Comparison of ENCODE assay signal across 27 cellular contexts in the genomic region with DNA sequence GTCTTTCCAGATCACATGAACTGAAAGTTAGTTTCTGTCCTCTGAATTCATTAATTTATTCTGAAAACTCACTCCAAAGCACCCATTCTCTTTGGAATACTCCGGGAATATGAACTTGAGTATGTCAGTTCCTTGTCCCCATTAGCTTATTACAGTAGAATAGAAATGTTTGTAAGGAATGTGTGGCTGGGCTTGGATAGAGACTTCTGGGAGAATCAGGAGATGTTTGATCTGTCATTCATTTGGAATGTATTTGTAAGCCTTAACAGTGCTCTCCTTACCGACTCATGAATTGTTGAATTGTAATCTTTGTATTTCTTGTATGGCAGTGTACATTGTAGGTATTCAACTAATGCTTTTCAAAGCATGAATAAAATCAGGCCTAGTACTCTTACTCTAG.
A peak's percentile ranks its signal among the peaks of the same experiment; 100 is the strongest.
DNase-seq lines count a peak whose midpoint lies in the region; FAIRE-seq and TF ChIP-seq lines count a peak whose summit lies in the region.
"Had no signal": no experiment of that assay in that cellular context is flagged by ENCODE, and none has a peak within 500 bp of the region (broad histone marks: within the 10 kb centered on the region; RNA-seq: fewer than 3 reads in every experiment).

No MANE protein-coding gene starts in this region.

- H3K4me3 ChIP-seq in breast epithelium (no peak overlapping the region), dorsolateral prefrontal cortex (no peak overlapping the region)
- H3K4me3 ChIP-seq: Peyer's patch had no signal

- TF ChIP-seq CTCF in MCF 10A (IDR thresholded peaks at IDR 0.05; ENCODE audit: unreplicated experiment): no peak
- no peak for TF ChIP-seq CTCF in breast epithelium (IDR thresholded peaks at IDR 0.05)
- TF ChIP-seq CTCF in dorsolateral prefrontal cortex (IDR thresholded peaks at IDR 0.05 in 54 of 56, conservative IDR thresholded peaks at IDR 0.05 in 2 of 56; ENCODE audit: low read depth in 1 of 56, partially characterized antibody in 56 of 56): no peak

- DNase-seq in MCF 10A (ENCODE audit: unreplicated experiment) (no peak), breast epithelium (ENCODE audit: low spot score in 2 of 2) (no peak), astrocyte of the hippocampus (ENCODE audit: low read depth, low spot score) (peak; percentile 76), foreskin melanocyte (peak; percentile 56), urothelium cell line (ENCODE audit: low spot score) (peak; percentile 44), HK-2 (ENCODE audit: unreplicated experiment) (no peak), islet precursor cell (no peak), dorsolateral prefrontal cortex (no peak)
- DNase-seq: activated CD4-positive, alpha-beta memory T cell treated with anti-CD3 and anti-CD28 coated beads for 36 hours; activated naive CD4-positive, alpha-beta T cell treated with anti-CD3 and anti-CD28 coated beads, Interleukin-2, amount 50 U/mL, for 16 hours; activated T-cell treated with anti-CD3 and anti-CD28 coated beads, Interleukin-2, amount 50 U/mL, for 24 hours; caudate nucleus; effector memory CD4-positive, alpha-beta T cell; H7; NCI-H1417 treated with DMSO at 0.1 percent for 48 hours; NCI-H2171; NCI-H774; Peyer's patch; stimulated activated CD4-positive, alpha-beta T cell treated with anti-CD3 and anti-CD28 coated beads, Interleukin-15, amount 100 ng/mL, for 24 hours; stimulated activated naive CD4-positive, alpha-beta T cell; T-cell; WERI-Rb-1 had no signal

- no peaks in the 10 kb centered on the region for H3K36me3 Mint-ChIP-seq in MCF 10A (ENCODE audit: insufficient read depth, unreplicated experiment)
- H3K36me3 Mint-ChIP-seq: activated CD4-positive, alpha-beta memory T cell treated with anti-CD3 and anti-CD28 coated beads for 36 hours; memory B cell; T-cell; type B pancreatic cell had no signal

- H3K27ac Mint-ChIP-seq in MCF 10A (ENCODE audit: low read depth, unreplicated experiment): peak overlapping the region; percentile 39
- H3K27ac Mint-ChIP-seq: activated CD4-positive, alpha-beta memory T cell treated with anti-CD3 and anti-CD28 coated beads for 36 hours; activated T-cell treated with anti-CD3 and anti-CD28 coated beads, Interleukin-2, amount 50 U/mL, for 24 hours; memory B cell; T-cell; type B pancreatic cell had no signal

- FAIRE-seq in urothelium cell line (lab: Jason Lieb, UNC): peak; percentile 61
- FAIRE-seq: GM18507 had no signal

- TF ChIP-seq POLR2A in breast epithelium (IDR thresholded peaks at IDR 0.05): no peak

- peaks cover 12% of the 10 kb centered on the region for H3K4me1 Mint-ChIP-seq in MCF 10A (ENCODE audit: insufficient read depth, unreplicated experiment)
- H3K4me1 Mint-ChIP-seq: T-cell had no signal

- no peaks in the 10 kb centered on the region for H3K36me3 ChIP-seq in breast epithelium
- H3K36me3 ChIP-seq: Peyer's patch, WERI-Rb-1 had no signal

- H3K9me3 Mint-ChIP-seq in MCF 10A (ENCODE audit: unreplicated experiment): no peaks in the 10 kb centered on the region
- H3K9me3 Mint-ChIP-seq: activated T-cell treated with anti-CD3 and anti-CD28 coated beads, Interleukin-2, amount 50 U/mL, for 24 hours; memory B cell; type B pancreatic cell had no signal

- no peak overlapping the region for H3K4me3 Mint-ChIP-seq in MCF 10A (ENCODE audit: unreplicated experiment)
- H3K4me3 Mint-ChIP-seq: activated CD4-positive, alpha-beta memory T cell treated with anti-CD3 and anti-CD28 coated beads for 36 hours; activated T-cell treated with anti-CD3 and anti-CD28 coated beads, Interleukin-2, amount 50 U/mL, for 24 hours; memory B cell; T-cell; type B pancreatic cell had no signal

- no peaks in the 10 kb centered on the region for H3K9me3 ChIP-seq in breast epithelium

- intact Hi-C loops in MCF 10A (cut with micrococcal nuclease): loop anchor here (2.0 to 10.0 kb wide), 2 partner anchors 696 to 1078 kb away; no protein-coding TSS in a partner anchor
- intact Hi-C loops in breast epithelium (cut with DNase I; ENCODE audit: low total_unique reads): loop anchor here (5.0 kb wide), 1 partner anchor 545 kb away; no protein-coding TSS in a partner anchor
- intact Hi-C loops in dorsolateral prefrontal cortex (cut with DNase I): loop anchor here in 1 of 2 donors (10.0 kb wide), 1 partner anchor 838 kb away; a partner anchor contains a TSS

- H3K27me3 ChIP-seq in breast epithelium (no peaks in the 10 kb centered on the region), dorsolateral prefrontal cortex (no peaks in the 10 kb centered on the region)
- H3K27me3 ChIP-seq: Peyer's patch had no signal

- no peaks in the 10 kb centered on the region for H3K4me1 ChIP-seq in breast epithelium
- H3K4me1 ChIP-seq: Peyer's patch had no signal

- POLR2A ChIA-PET in MCF 10A (lab: Yijun Ruan, JAX): no interaction called here

- BruUV-seq in MCF 10A (replicated peaks; lab: Mats Ljungman, UMichigan): no TSS peak

- H3K27me3 Mint-ChIP-seq in MCF 10A (ENCODE audit: insufficient read depth, unreplicated experiment): no peaks in the 10 kb centered on the region
- H3K27me3 Mint-ChIP-seq: activated T-cell treated with anti-CD3 and anti-CD28 coated beads, Interleukin-2, amount 50 U/mL, for 24 hours; memory B cell; T-cell had no signal

- H3K27ac ChIP-seq in breast epithelium: no peak overlapping the region
- no peak overlapping the region for H3K27ac ChIP-seq in dorsolateral prefrontal cortex
- H3K27ac ChIP-seq: 22Rv1, C4-2B, Peyer's patch, WERI-Rb-1 had no signal

- CTCF ChIA-PET in MCF 10A (lab: Yijun Ruan, JAX): interaction anchor here (0.6 to 3.1 kb wide), 8 partner anchors 11 to 274 kb away, joined by 3 to 33 read pairs (median 4); no protein-coding TSS in a partner anchor

Comparison
In these comparisons a context has a peak if more than half of its experiments do, and no peak if none do; other contexts are left out.
1. DNase-seq: peak in astrocyte of the hippocampus (single experiment), foreskin melanocyte (single experiment) and urothelium cell line (single experiment); none in MCF 10A (single experiment), breast epithelium (0 of 2), HK-2 (single experiment), islet precursor cell (single experiment) and dorsolateral prefrontal cortex (0 of 10).